ENCODE assay signal across 21 cellular contexts in the genomic region with DNA sequence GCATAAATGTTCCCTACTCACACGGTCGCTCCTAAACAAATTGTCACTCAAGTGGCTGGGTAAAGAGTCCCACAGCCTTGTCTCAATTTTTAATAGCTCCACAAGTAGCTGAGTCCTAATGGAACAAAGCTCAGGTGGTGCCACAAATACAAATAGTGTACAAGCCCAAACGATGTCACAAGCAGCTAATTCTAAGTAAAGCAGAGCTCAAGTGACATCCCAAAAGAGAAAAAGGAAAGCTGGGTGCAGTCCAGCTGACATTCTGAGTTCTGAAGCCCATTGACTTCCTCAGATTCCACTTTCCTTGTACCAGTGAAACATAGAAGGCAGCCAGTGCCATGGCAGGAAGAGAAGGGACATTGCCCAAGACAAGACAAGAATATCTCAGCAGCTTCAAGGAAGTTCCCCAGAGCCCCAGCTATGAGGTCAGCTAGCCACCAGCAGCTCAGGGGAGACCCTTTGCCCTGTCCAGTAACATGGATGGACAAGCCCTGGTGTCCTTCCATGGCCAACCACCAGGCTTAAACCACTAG.
"Had no signal": no experiment of that assay in that cellular context is flagged by ENCODE, and none has a peak within 500 bp of the region (broad histone marks: within the 10 kb centered on the region; RNA-seq: fewer than 3 reads in every experiment).

No MANE protein-coding gene starts in this region.

- H3K27ac ChIP-seq: SJSA1, SK-N-MC had no signal

- H3K27me3 ChIP-seq: MG63, SJSA1 had no signal

- H3K4me3 ChIP-seq: MG63, SJSA1, SK-N-MC had no signal

- DNase-seq: Karpas-422, KG1, NCI-H1092 treated with DMSO at 0.1 percent for 48 hours, NCI-H1436, NCI-H187, NCI-H2029, NCI-H2081 treated with DMSO at 0.1 percent for 48 hours, NCI-H2171, NCI-H226, NCI-H446, NCI-H510A, NCI-H524 treated with DMSO at 0.1 percent for 48 hours, NCI-H69, NCI-H774, Right ventricle myocardium superior, RPMI8226, SIG-M5 had no signal

- FAIRE-seq: RCC 7860 had no signal

- H3K4me1 ChIP-seq: SJSA1 had no signal

- H3K9me3 ChIP-seq: MG63 had no signal

- H3K36me3 ChIP-seq: MG63, SJSA1 had no signal
